In genomic region chr1:16903458-16903796, GRCh38 we compare ENCODE assay signal across 10 cellular contexts. TPM values are rescaled to one million over a fixed set of nuclear protein-coding genes. Genes with fewer than 3 reads are reported as not detected.
DNase-seq lines count a peak whose midpoint lies in the region; ATAC-seq and TF ChIP-seq lines count a peak whose summit lies in the region.
"Had no signal": no experiment of that assay in that cellular context is flagged by ENCODE, and none has a peak within 500 bp of the region (broad histone marks: within the 10 kb centered on the region; RNA-seq: fewer than 3 reads in every experiment).

No MANE protein-coding gene starts in this region.

- TF ChIP-seq EP300 in ovary (IDR thresholded peaks at IDR 0.05): no peak

- peak overlapping the region; percentile 83 to 94 (median 90) for H3K4me2 ChIP-seq in BLaER1 treated with 17β-estradiol and CSF1 and Interleukin-3, amounts not matched to agents 10 nM and 100 nM

- no peak overlapping the region for H3K4me3 Mint-ChIP-seq in type B pancreatic cell

- H3K27ac Mint-ChIP-seq in type B pancreatic cell: no peak overlapping the region
- H3K27ac Mint-ChIP-seq: activated naive CD4-positive, alpha-beta T cell treated with anti-CD3 and anti-CD28 coated beads for 36 hours had no signal

- no peaks in the 10 kb centered on the region for H4K20me1 ChIP-seq in BLaER1 treated with 17β-estradiol and CSF1 and Interleukin-3, amounts not matched to agents 10 nM and 100 nM

- H3K9ac ChIP-seq in BLaER1 treated with 17β-estradiol and CSF1 and Interleukin-3, amounts not matched to agents 10 nM and 100 nM: peak overlapping the region; percentile 94 to 97 (median 96)
- no peak overlapping the region for H3K9ac ChIP-seq in endocrine pancreas (ENCODE audit: control insufficient read depth, insufficient read depth, low read length)

- peak overlapping the region; percentile 59 to 74 (median 66) for H3K4me3 ChIP-seq in BLaER1 treated with 17β-estradiol and CSF1 and Interleukin-3, amounts not matched to agents 10 nM and 100 nM
- peak overlapping the region; percentile 57 for H3K4me3 ChIP-seq in LNCaP clone FGC (ENCODE audit: low read depth, low read length)
- H3K4me3 ChIP-seq in endocrine pancreas (ENCODE audit: control insufficient read depth, insufficient read depth, low read length): peak overlapping the region; percentile 93
- H3K4me3 ChIP-seq in ovary: peak overlapping the region; percentile 55

- peak overlapping the region; percentile 96 to 98 (median 98); a peak in 21 of 22 replicates for H3K27ac ChIP-seq in BLaER1 treated with 17β-estradiol and CSF1 and Interleukin-3, amounts not matched to agents 10 nM and 100 nM
- peak overlapping the region; percentile 92 to 99 for H3K27ac ChIP-seq in ovary

- H3K9me3 Mint-ChIP-seq in type B pancreatic cell: no peaks in the 10 kb centered on the region
- H3K9me3 Mint-ChIP-seq: activated naive CD4-positive, alpha-beta T cell treated with anti-CD3 and anti-CD28 coated beads for 36 hours had no signal

- H3K27me3 Mint-ChIP-seq in type B pancreatic cell: no peaks in the 10 kb centered on the region

- DNase-seq in LNCaP clone FGC (ENCODE audit: low read depth): no peak
- no peak for DNase-seq in ovary
- DNase-seq in stimulated activated CD4-positive, alpha-beta T cell treated with anti-CD3 and anti-CD28 coated beads, Interleukin-4, amount 100 ng/mL, for 1 hour: no peak
- no peak for DNase-seq in omental fat pad (ENCODE audit: low spot score)
- no peak for DNase-seq in type B pancreatic cell (ENCODE audit: extremely low spot score, unreplicated experiment)
- no peak for DNase-seq in NCI-H1436 treated with DMSO at 0.1 percent for 48 hours (lab: John Stamatoyannopoulos, UW)
- DNase-seq: SIG-M5 had no signal

- TF ChIP-seq POLR2A in ovary (IDR thresholded peaks at IDR 0.05): no peak

- peaks cover 12 to 20% (median 16%) of the 10 kb centered on the region in 11 experiments; a peak in 20 of 22 replicates for H3K9me3 ChIP-seq in BLaER1 treated with 17β-estradiol and CSF1 and Interleukin-3, amounts not matched to agents 10 nM and 100 nM (replicated peaks in 1 of 11)
- H3K9me3 ChIP-seq in endocrine pancreas (ENCODE audit: control insufficient read depth, low read length): no peaks in the 10 kb centered on the region
- H3K9me3 ChIP-seq in ovary: no peaks in the 10 kb centered on the region

- no peak for TF ChIP-seq CTCF in LNCaP clone FGC (IDR thresholded peaks at IDR 0.05; ENCODE audit: control insufficient read depth, extremely low read depth, insufficient read depth)
- TF ChIP-seq CTCF in ovary (IDR thresholded peaks at IDR 0.05): no peak
- TF ChIP-seq CTCF in omental fat pad (IDR thresholded peaks at IDR 0.05): no peak
- no peak for TF ChIP-seq CTCF in type B pancreatic cell (conservative IDR thresholded peaks at IDR 0.05)

- H3K4me1 Mint-ChIP-seq in type B pancreatic cell (ENCODE audit: unreplicated experiment): peaks cover 20% of the 10 kb centered on the region

- ATAC-seq in omental fat pad (ENCODE audit: low FRiP score): no peak

- no peaks in the 10 kb centered on the region for H3K27me3 ChIP-seq in BLaER1 treated with 17β-estradiol and CSF1 and Interleukin-3, amounts not matched to agents 10 nM and 100 nM
- no peaks in the 10 kb centered on the region for H3K27me3 ChIP-seq in endocrine pancreas (ENCODE audit: control insufficient read depth, insufficient read depth, low read length)
- H3K27me3 ChIP-seq in ovary: no peaks in the 10 kb centered on the region

- H3K4me1 ChIP-seq in BLaER1 treated with 17β-estradiol and CSF1 and Interleukin-3, amounts not matched to agents 10 nM and 100 nM: peaks cover 51 to 73% (median 63%) of the 10 kb centered on the region in 10 experiments
- no peaks in the 10 kb centered on the region for H3K4me1 ChIP-seq in endocrine pancreas (ENCODE audit: control insufficient read depth, insufficient read depth, low read length)
- no peaks in the 10 kb centered on the region for H3K4me1 ChIP-seq in ovary (ENCODE audit: insufficient read depth)

- H3K36me3 ChIP-seq in BLaER1 treated with 17β-estradiol and CSF1 and Interleukin-3, amounts not matched to agents 10 nM and 100 nM: no peaks in the 10 kb centered on the region
- H3K36me3 ChIP-seq in endocrine pancreas (ENCODE audit: control insufficient read depth, insufficient read depth, low read length) (no peaks in the 10 kb centered on the region), ovary (no peaks in the 10 kb centered on the region)

- intact Hi-C loops in ovary (cut with DNase I): no loop called here

- H3K36me3 Mint-ChIP-seq in type B pancreatic cell: no peaks in the 10 kb centered on the region

RNA-seq across cellular contexts. Expression of gene RNU1-2, which starts 7.6 kb away (rescaled TPM):
- total RNA-seq in ovary (1,000 to 10,000 TPM in 5 of 7 donors, under 1 TPM in 2; under 0.01 to 7,521 (median 3,807) TPM), omental fat pad (under 1 TPM; under 0.01 TPM), type B pancreatic cell (ENCODE audit: low replicate concordance) (2,993 and 3,564 TPM in 2 replicates)
- polyA plus RNA-seq in ovary: not detected

RNA-seq across cellular contexts. Expression of gene CROCC, which starts 18.3 kb away (rescaled TPM):
- total RNA-seq in ovary (10 to 100 TPM; 24.4 to 49.1 (median 33.6) TPM), omental fat pad (10 to 100 TPM; 10.9 to 24.1 (median 14.0) TPM), type B pancreatic cell (ENCODE audit: low replicate concordance) (23.5 and 40.1 TPM in 2 replicates)
- polyA plus RNA-seq in ovary: 10 to 100 TPM in 1 of 2 donors, 1 to 10 TPM in 1; 1.7 to 33.7 TPM
